29 cellular contexts compared by ENCODE assay signal in the genomic region with DNA sequence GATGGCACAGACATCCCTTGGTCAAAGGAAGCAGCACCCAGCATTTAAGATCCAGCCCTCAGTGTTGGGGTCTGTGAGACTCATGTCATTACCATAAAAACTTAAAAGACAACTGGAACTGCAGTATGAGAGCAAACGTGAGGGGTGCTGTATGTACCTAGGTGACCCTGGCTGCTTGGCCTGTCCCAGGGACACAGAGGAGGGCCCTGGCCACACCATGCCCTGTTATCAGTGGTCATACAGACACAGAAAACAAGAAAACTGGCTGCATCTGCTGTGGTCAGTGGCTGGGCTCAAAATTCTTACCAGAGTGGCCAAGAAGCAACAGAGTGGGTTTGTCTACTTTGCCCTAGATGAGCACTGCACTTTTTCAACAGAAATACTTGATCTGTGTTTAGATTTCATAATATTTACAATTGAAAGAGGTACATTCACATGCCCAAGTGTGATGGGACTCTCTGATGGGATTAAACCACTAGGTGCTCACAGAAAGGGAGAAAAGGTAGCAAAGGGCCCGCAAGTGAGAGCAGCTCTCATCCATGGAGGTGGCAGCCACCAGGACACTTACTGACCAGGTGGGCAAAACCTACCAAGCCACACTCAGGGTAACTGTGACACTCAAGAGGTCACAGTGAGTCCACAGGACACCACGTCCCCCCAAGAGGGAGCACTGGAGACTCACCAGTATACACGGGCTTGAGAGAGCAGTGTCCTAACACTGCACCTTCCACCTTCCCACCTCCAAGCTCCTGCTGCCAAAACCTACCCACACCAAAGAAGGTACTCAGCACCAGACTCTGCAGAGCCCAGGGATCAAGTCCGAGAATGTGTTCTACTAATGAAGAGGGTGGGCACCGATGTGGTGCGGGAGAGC.
A peak's percentile ranks its signal among the peaks of the same experiment; 100 is the strongest.
DNase-seq lines count a peak whose midpoint lies in the region; ATAC-seq and TF ChIP-seq lines count a peak whose summit lies in the region.
"Had no signal": no experiment of that assay in that cellular context is flagged by ENCODE, and none has a peak within 500 bp of the region (broad histone marks: within the 10 kb centered on the region; RNA-seq: fewer than 3 reads in every experiment).

No MANE protein-coding gene starts in this region.

- no peaks in the 10 kb centered on the region for H3K9me3 ChIP-seq in endodermal cell (ENCODE audit: control insufficient read depth, low read length)
- H3K9me3 ChIP-seq: heart right ventricle, pancreas, tibial nerve had no signal

- H3K27ac Mint-ChIP-seq in activated naive CD4-positive, alpha-beta T cell treated with anti-CD3 and anti-CD28 coated beads, Interleukin-2, amount 50 U/mL, for 72 hours: peak overlapping the region; percentile 31 to 65
- H3K27ac Mint-ChIP-seq in WTC11: peak overlapping the region; percentile 45; the same call in 1 of the 2 replicates
- no peak overlapping the region for H3K27ac Mint-ChIP-seq in endodermal cell
- H3K27ac Mint-ChIP-seq in stimulated activated effector memory CD8-positive, alpha-beta T cell treated with anti-CD3 and anti-CD28 coated beads, Interleukin-12 subunit alpha, Interleukin-12 subunit beta, amount 100 ng/mL, for 72 hours: peak overlapping the region; percentile 59
- H3K27ac Mint-ChIP-seq: activated naive CD8-positive, alpha-beta T cell treated with anti-CD3 and anti-CD28 coated beads, Interleukin-2, amount 10 ng/mL, durations not matched to agents 7 days and 5 days; dendritic cell treated with granulocyte-macrophage colony-stimulating factor and Interleukin-4, amounts not matched to agents 40 ng/mL and 50 ng/mL, for 4 days; nephron progenitor cell; T-helper 1 cell treated with Interleukin-12 subunit alpha and Interleukin-12 subunit beta and Interleukin-4 antibody, amounts not matched to agents 30 μg/mL and 1 μg/mL, for 36 hours had no signal

- H3K27me3 Mint-ChIP-seq in WTC11 (ENCODE audit: low read depth): no peaks in the 10 kb centered on the region
- H3K27me3 Mint-ChIP-seq in endodermal cell (ENCODE audit: insufficient read depth): no peaks in the 10 kb centered on the region
- H3K27me3 Mint-ChIP-seq: activated naive CD8-positive, alpha-beta T cell treated with anti-CD3 and anti-CD28 coated beads, Interleukin-2, amount 10 ng/mL, durations not matched to agents 7 days and 5 days; dendritic cell treated with granulocyte-macrophage colony-stimulating factor and Interleukin-4, amounts not matched to agents 40 ng/mL and 50 ng/mL, for 4 days had no signal

- 94 to 100% methylated on average over 6 to 7 of the region's 7 CpGs for WGBS in endodermal cell (ENCODE audit: insufficient coverage in 1 of 2, insufficient read length in 1 of 2), 2 experiments

- no peaks in the 10 kb centered on the region for H3K4me1 ChIP-seq in endodermal cell (ENCODE audit: control insufficient read depth, insufficient read depth, low read length)
- H3K4me1 ChIP-seq: pancreas had no signal

- H3K27ac ChIP-seq in endodermal cell (ENCODE audit: low read depth, low read length): no peak overlapping the region
- H3K27ac ChIP-seq: heart right ventricle, HL-60, pancreas, tibial nerve had no signal

- H3K4me3 ChIP-seq in endodermal cell (ENCODE audit: low read length): no peak overlapping the region
- H3K4me3 ChIP-seq: heart right ventricle, pancreas, smooth muscle cell, tibial nerve had no signal

- ATAC-seq in activated naive CD4-positive, alpha-beta T cell treated with anti-CD3 and anti-CD28 coated beads, Interleukin-2, amount 50 U/mL, for 72 hours: peak in 1 of 2 donors; percentile 8
- ATAC-seq in WTC11: no peak
- no peak for ATAC-seq in stimulated activated effector memory CD8-positive, alpha-beta T cell treated with anti-CD3 and anti-CD28 coated beads, Interleukin-12 subunit alpha, Interleukin-12 subunit beta, amount 100 ng/mL, for 72 hours
- ATAC-seq in GM21528 (IDR thresholded peaks at IDR 0.05; ENCODE audit: low FRiP score, unreplicated experiment): no peak
- ATAC-seq in GM19328 (IDR thresholded peaks at IDR 0.05; ENCODE audit: unreplicated experiment): no peak
- ATAC-seq: HCT116, pancreas, Right ventricle myocardium inferior, SK-N-SH treated with all-trans-retinoic acid at 6 μM for 48 hours had no signal

- no peaks in the 10 kb centered on the region for H3K36me3 Mint-ChIP-seq in activated naive CD4-positive, alpha-beta T cell treated with anti-CD3 and anti-CD28 coated beads, Interleukin-2, amount 50 U/mL, for 72 hours
- H3K36me3 Mint-ChIP-seq in WTC11: peaks cover 15% of the 10 kb centered on the region
- peaks cover 28% of the 10 kb centered on the region for H3K36me3 Mint-ChIP-seq in endodermal cell (ENCODE audit: low read depth)
- H3K36me3 Mint-ChIP-seq in stimulated activated effector memory CD8-positive, alpha-beta T cell treated with anti-CD3 and anti-CD28 coated beads, Interleukin-12 subunit alpha, Interleukin-12 subunit beta, amount 100 ng/mL, for 72 hours: peaks cover 54% of the 10 kb centered on the region

- no peak for DNase-seq in activated naive CD4-positive, alpha-beta T cell treated with anti-CD3 and anti-CD28 coated beads, Interleukin-2, amount 50 U/mL, for 72 hours (ENCODE audit: low spot score in 2 of 2)
- no peak for DNase-seq in activated naive CD4-positive, alpha-beta T cell (lab: John Stamatoyannopoulos, UW)
- no peak for DNase-seq in WTC11 (ENCODE audit: low spot score)
- DNase-seq in endodermal cell: peak; percentile 24
- no peak for DNase-seq in stimulated activated effector memory CD8-positive, alpha-beta T cell treated with anti-CD3 and anti-CD28 coated beads, Interleukin-12 subunit alpha, Interleukin-12 subunit beta, amount 100 ng/mL, for 72 hours (ENCODE audit: low spot score in 2 of 2)
- no peak for DNase-seq in SHP77 treated with DMSO at 0.1 percent for 48 hours (lab: John Stamatoyannopoulos, UW)
- DNase-seq: activated CD4-positive, alpha-beta T cell treated with anti-CD3 and anti-CD28 coated beads, Interleukin-2, amount 50 U/mL, for 1 hour; activated CD4-positive, CD25-positive, alpha-beta regulatory T cell; activated naive CD8-positive, alpha-beta T cell treated with anti-CD3 and anti-CD28 coated beads, Interleukin-2, amount 10 ng/mL, durations not matched to agents 7 days and 5 days; aorta; DMS79; heart right ventricle; kidney; NCI-H2081 treated with DMSO at 0.1 percent for 48 hours; NCI-H345; NCI-H69; nephron progenitor cell; stimulated activated CD4-positive, alpha-beta T cell treated with anti-CD3 and anti-CD28 coated beads, Interleukin-1b, Interleukin-23, amount 100 ng/mL, for 48 hours had no signal

- TF ChIP-seq CTCF in WTC11 (IDR thresholded peaks at IDR 0.05) (no peak), endodermal cell (conservative IDR thresholded peaks at IDR 0.05) (no peak)

- no peak overlapping the region for H3K4me3 Mint-ChIP-seq in WTC11
- H3K4me3 Mint-ChIP-seq in endodermal cell: no peak overlapping the region
- H3K4me3 Mint-ChIP-seq in stimulated activated effector memory CD8-positive, alpha-beta T cell treated with anti-CD3 and anti-CD28 coated beads, Interleukin-12 subunit alpha, Interleukin-12 subunit beta, amount 100 ng/mL, for 72 hours: no peak overlapping the region
- H3K4me3 Mint-ChIP-seq: activated naive CD8-positive, alpha-beta T cell treated with anti-CD3 and anti-CD28 coated beads, Interleukin-2, amount 10 ng/mL, durations not matched to agents 7 days and 5 days; dendritic cell treated with granulocyte-macrophage colony-stimulating factor and Interleukin-4, amounts not matched to agents 40 ng/mL and 50 ng/mL, for 4 days; nephron progenitor cell; T-helper 1 cell treated with Interleukin-12 subunit alpha and Interleukin-12 subunit beta and Interleukin-4 antibody, amounts not matched to agents 30 μg/mL and 1 μg/mL, for 36 hours had no signal

- no peaks in the 10 kb centered on the region for H3K4me1 Mint-ChIP-seq in WTC11
- no peaks in the 10 kb centered on the region for H3K4me1 Mint-ChIP-seq in endodermal cell
- H3K4me1 Mint-ChIP-seq in stimulated activated effector memory CD8-positive, alpha-beta T cell treated with anti-CD3 and anti-CD28 coated beads, Interleukin-12 subunit alpha, Interleukin-12 subunit beta, amount 100 ng/mL, for 72 hours: peaks cover 7% of the 10 kb centered on the region

- H3K27me3 ChIP-seq in endodermal cell (ENCODE audit: control insufficient read depth, insufficient read depth, low read length, poor library complexity, severe bottlenecking): no peaks in the 10 kb centered on the region
- H3K27me3 ChIP-seq: heart right ventricle, pancreas, tibial nerve had no signal

- no peaks in the 10 kb centered on the region for H3K9me3 Mint-ChIP-seq in activated naive CD4-positive, alpha-beta T cell treated with anti-CD3 and anti-CD28 coated beads, Interleukin-2, amount 50 U/mL, for 72 hours
- H3K9me3 Mint-ChIP-seq in WTC11 (no peaks in the 10 kb centered on the region), endodermal cell (no peaks in the 10 kb centered on the region)
- H3K9me3 Mint-ChIP-seq in stimulated activated effector memory CD8-positive, alpha-beta T cell treated with anti-CD3 and anti-CD28 coated beads, Interleukin-12 subunit alpha, Interleukin-12 subunit beta, amount 100 ng/mL, for 72 hours: no peaks in the 10 kb centered on the region
- H3K9me3 Mint-ChIP-seq: activated naive CD8-positive, alpha-beta T cell treated with anti-CD3 and anti-CD28 coated beads, Interleukin-2, amount 10 ng/mL, durations not matched to agents 7 days and 5 days; dendritic cell treated with granulocyte-macrophage colony-stimulating factor and Interleukin-4, amounts not matched to agents 40 ng/mL and 50 ng/mL, for 4 days; nephron progenitor cell; T-helper 1 cell treated with Interleukin-12 subunit alpha and Interleukin-12 subunit beta and Interleukin-4 antibody, amounts not matched to agents 30 μg/mL and 1 μg/mL, for 36 hours had no signal

- H3K9ac ChIP-seq in endodermal cell (ENCODE audit: extremely low read depth, low read length, poor library complexity, severe bottlenecking): no peak overlapping the region

- H3K36me3 ChIP-seq in endodermal cell (ENCODE audit: control insufficient read depth, insufficient read depth, low read length): peaks cover 54% of the 10 kb centered on the region

- CTCF ChIA-PET in WTC11 (lab: Charles Lee): no interaction called here

- POLR2A ChIA-PET in WTC11 (lab: Charles Lee): no interaction called here

TF ChIP-seq in WTC11, 78 proteins besides CTCF, POLR2A, EP300 and RAD21 (continues in another document):
- TF ChIP-seq CBFB (CRISPR knock-in tag; IDR thresholded peaks at IDR 0.05; ENCODE audit: low read depth): no peak
